In genomic region chr6:121592261-121592935, GRCh38 we compare ENCODE assay signal across 17 cellular contexts.
"Had no signal": no experiment of that assay in that cellular context is flagged by ENCODE, and none has a peak within 500 bp of the region (broad histone marks: within the 10 kb centered on the region; RNA-seq: fewer than 3 reads in every experiment).

No MANE protein-coding gene starts in this region.

- FAIRE-seq: TTC549 had no signal

- H3K27me3 ChIP-seq: ascending aorta, breast epithelium, esophagus squamous epithelium, thyroid gland had no signal

- H3K4me1 ChIP-seq: breast epithelium, lower lobe of right lung had no signal

- H3K9me3 ChIP-seq: ascending aorta, breast epithelium, esophagus squamous epithelium, lower lobe of right lung, thyroid gland had no signal

- H3K4me3 ChIP-seq: ascending aorta, breast epithelium, esophagus squamous epithelium, lower lobe of right lung, thyroid gland had no signal

- H3K27ac ChIP-seq: breast epithelium, lower lobe of right lung, thyroid gland had no signal

- ATAC-seq: activated CD4-positive, alpha-beta T cell treated with anti-CD3 and anti-CD28 coated beads for 36 hours; left colon; lower lobe of right lung; natural killer cell treated with Interleukin-12 subunit alpha and Interleukin-12 subunit beta and Interleukin-15 and Interleukin-18, amount 100 ng/mL, for 72 hours; sciatic nerve; stimulated activated memory B cell treated with anti-CD40 and anti-IgM and Interleukin-4, amounts not matched to agents 10 μg/mL and 1 μg/mL and 100 μg/mL, for 72 hours had no signal

- H3K36me3 ChIP-seq: ascending aorta, breast epithelium, esophagus squamous epithelium, lower lobe of right lung, thyroid gland had no signal

- DNase-seq: activated CD4-positive, alpha-beta T cell treated with anti-CD3 and anti-CD28 coated beads for 36 hours; activated CD4-positive, alpha-beta T cell treated with anti-CD3 and anti-CD28 coated beads, Interleukin-2, amount 50 U/mL, for 48 hours; activated gamma-delta T cell; effector CD8-positive, alpha-beta T cell; esophagus squamous epithelium; glutamatergic neuron; hippocampal formation; left colon; lower lobe of right lung; stimulated activated CD4-positive, alpha-beta T cell treated with anti-CD3 and anti-CD28 coated beads, Interleukin-4, amount 100 ng/mL, for 24 hours; thyroid gland had no signal
